1 cellular context compared by ENCODE assay signal in genomic region chr12:53695148-53696138, GRCh38.
TF ChIP-seq lines count a peak whose summit lies in the region.

No MANE protein-coding gene starts in this region.

TF ChIP-seq in SK-N-SH, 30 proteins besides CTCF, POLR2A, EP300 and RAD21 (continued from another document):
- TF ChIP-seq RCOR1 (IDR thresholded peaks at IDR 0.05; ENCODE audit: low read length) = no peak
- TF ChIP-seq FOSL2 (IDR thresholded peaks at IDR 0.05; ENCODE audit: borderline replicate concordance, low read depth) = no peak
- TF ChIP-seq FOXJ3 (CRISPR knock-in tag; IDR thresholded peaks at IDR 0.05) = no peak
- no peak for TF ChIP-seq REST (IDR thresholded peaks at IDR 0.05; ENCODE audit: low read depth, low read length)
- no peak for TF ChIP-seq ELF1 (IDR thresholded peaks at IDR 0.05)
- TF ChIP-seq EZH2phosphoT487 (IDR thresholded peaks at IDR 0.05; ENCODE audit: borderline replicate concordance, low read depth) = no peak
- no peak for TF ChIP-seq MAX (IDR thresholded peaks at IDR 0.05; ENCODE audit: low read depth)
- no peak for TF ChIP-seq USF1 (IDR thresholded peaks at IDR 0.05; ENCODE audit: borderline replicate concordance, low read depth)
- TF ChIP-seq NRF1 (IDR thresholded peaks at IDR 0.05; ENCODE audit: low read depth, low read length) = no peak
- TF ChIP-seq GATA2 (CRISPR knock-in tag; IDR thresholded peaks at IDR 0.05) = no peak
- TF ChIP-seq MEF2A (IDR thresholded peaks at IDR 0.05; ENCODE audit: borderline replicate concordance, low read depth) = no peak
- no peak for TF ChIP-seq NFIC (IDR thresholded peaks at IDR 0.05; ENCODE audit: borderline replicate concordance)
